In genomic region chr15:69860921-69861320, GRCh38 we compare ENCODE assay signal across 26 cellular contexts.
"Had no signal": no experiment of that assay in that cellular context is flagged by ENCODE, and none has a peak within 500 bp of the region (broad histone marks: within the 10 kb centered on the region; RNA-seq: fewer than 3 reads in every experiment).

No MANE protein-coding gene starts in this region.

- H3K27me3 Mint-ChIP-seq: activated T-helper 17 cell treated with anti-CD3 and anti-CD28 coated beads, Interleukin-2, amount 50 U/mL, for 72 hours had no signal

- H3K27ac ChIP-seq: breast epithelium, dorsolateral prefrontal cortex, esophagus muscularis mucosa, testis, upper lobe of left lung had no signal

- H3K4me3 Mint-ChIP-seq: activated naive CD8-positive, alpha-beta T cell; activated T-cell treated with anti-CD3 and anti-CD28 coated beads, Interleukin-2, amount 50 U/mL, for 24 hours; activated T-helper 17 cell treated with anti-CD3 and anti-CD28 coated beads, Interleukin-2, amount 50 U/mL, for 72 hours; central memory CD8-positive, alpha-beta T cell; effector memory CD8-positive, alpha-beta T cell; naive thymus-derived CD8-positive, alpha-beta T cell; stimulated activated naive B cell treated with anti-CD40 and anti-IgM and Interleukin-4, amounts not matched to agents 10 μg/mL and 1 μg/mL and 100 μg/mL, for 72 hours; WTC11 had no signal

- H3K4me1 ChIP-seq: breast epithelium, esophagus muscularis mucosa, testis, upper lobe of left lung had no signal

- DNase-seq: activated CD8-positive, alpha-beta memory T cell treated with anti-CD3 and anti-CD28 coated beads for 24 hours; activated CD8-positive, alpha-beta memory T cell treated with anti-CD3 and anti-CD28 coated beads, Interleukin-2, amount 50 U/mL, for 4 hours; activated naive CD4-positive, alpha-beta T cell; activated T-cell treated with anti-CD3 and anti-CD28 coated beads, Interleukin-2, amount 50 U/mL, for 24 hours; amniotic stem cell; dorsolateral prefrontal cortex; effector memory CD8-positive, alpha-beta T cell; left cardiac atrium; naive thymus-derived CD8-positive, alpha-beta T cell; nucleus accumbens; stimulated activated CD4-positive, alpha-beta T cell treated with anti-CD3 and anti-CD28 coated beads, Interleukin-2, amount 100 ng/mL, for 48 hours; stimulated activated CD8-positive, alpha-beta memory T cell treated with anti-CD3 and anti-CD28 coated beads, Interleukin-4, amount 100 ng/mL, for 48 hours; stimulated activated naive B cell treated with anti-CD40 and anti-IgM and Interleukin-4, amounts not matched to agents 10 μg/mL and 1 μg/mL and 100 μg/mL, for 72 hours; testis; upper lobe of left lung had no signal

- H3K4me3 ChIP-seq: breast epithelium, dorsolateral prefrontal cortex, esophagus muscularis mucosa, testis, upper lobe of left lung had no signal

- H3K9me3 ChIP-seq: breast epithelium, esophagus muscularis mucosa, testis, upper lobe of left lung had no signal

- H3K36me3 Mint-ChIP-seq: naive thymus-derived CD8-positive, alpha-beta T cell; stimulated activated naive B cell treated with anti-CD40 and anti-IgM and Interleukin-4, amounts not matched to agents 10 μg/mL and 1 μg/mL and 100 μg/mL, for 72 hours; WTC11 had no signal

- FAIRE-seq: colon, frontal cortex, TTC549 had no signal

- H3K9me3 Mint-ChIP-seq: activated T-cell treated with anti-CD3 and anti-CD28 coated beads, Interleukin-2, amount 50 U/mL, for 24 hours; central memory CD8-positive, alpha-beta T cell; effector memory CD8-positive, alpha-beta T cell; naive thymus-derived CD8-positive, alpha-beta T cell had no signal

- H3K27me3 ChIP-seq: breast epithelium, testis, upper lobe of left lung had no signal

- ATAC-seq: effector memory CD8-positive, alpha-beta T cell; left cardiac atrium; naive thymus-derived CD8-positive, alpha-beta T cell; sciatic nerve; SK-N-SH treated with all-trans-retinoic acid at 6 μM for 48 hours; WTC11 had no signal

- H3K36me3 ChIP-seq: breast epithelium, esophagus muscularis mucosa, upper lobe of left lung had no signal

- H3K27ac Mint-ChIP-seq: activated naive CD8-positive, alpha-beta T cell; activated T-cell treated with anti-CD3 and anti-CD28 coated beads, Interleukin-2, amount 50 U/mL, for 24 hours; activated T-helper 17 cell treated with anti-CD3 and anti-CD28 coated beads, Interleukin-2, amount 50 U/mL, for 72 hours; effector memory CD8-positive, alpha-beta T cell; naive thymus-derived CD8-positive, alpha-beta T cell; stimulated activated naive B cell treated with anti-CD40 and anti-IgM and Interleukin-4, amounts not matched to agents 10 μg/mL and 1 μg/mL and 100 μg/mL, for 72 hours; WTC11 had no signal
